8 cellular contexts compared by ENCODE assay signal in genomic region chr3:98521897-98522537, GRCh38. TPM values are rescaled to one million over a fixed set of nuclear protein-coding genes. Genes with fewer than 3 reads are reported as not detected.
DNase-seq lines count a peak whose midpoint lies in the region; ATAC-seq and TF ChIP-seq lines count a peak whose summit lies in the region.

No MANE protein-coding gene starts in this region.

- H3K9me3 ChIP-seq in right atrium auricular region, result no peaks in the 10 kb centered on the region

- H3K27ac ChIP-seq in right atrium auricular region, result peak overlapping the region; percentile 90 to 96
- peak overlapping the region; percentile 95 for H3K27ac ChIP-seq in rectal smooth muscle tissue (ENCODE audit: low read depth, low read length)

- H3K27me3 ChIP-seq in right atrium auricular region (no peaks in the 10 kb centered on the region), rectal smooth muscle tissue (ENCODE audit: control insufficient read depth, insufficient read depth, low read length) (no peaks in the 10 kb centered on the region)

- ATAC-seq in GM21423 (IDR thresholded peaks at IDR 0.05; ENCODE audit: unreplicated experiment), result peak; percentile 37
- ATAC-seq in SK-N-SH treated with all-trans-retinoic acid at 6 μM for 48 hours, result peak; percentile 76

- peaks cover 6% of the 10 kb centered on the region for H3K36me3 ChIP-seq in right atrium auricular region
- peaks cover 4% of the 10 kb centered on the region for H3K36me3 ChIP-seq in rectal smooth muscle tissue (ENCODE audit: control insufficient read depth, insufficient read depth, low read length)

- H3K4me1 ChIP-seq in right atrium auricular region, result peaks cover 0 to 16% of the 10 kb centered on the region in 2 donors
- H3K4me1 ChIP-seq in rectal smooth muscle tissue (ENCODE audit: control insufficient read depth, insufficient read depth, low read length), result peaks cover 10% of the 10 kb centered on the region

- H3K4me3 ChIP-seq in right atrium auricular region (peak overlapping the region; percentile 56 to 74), rectal smooth muscle tissue (ENCODE audit: low read length) (peak overlapping the region; percentile 88)

- peak; percentile 45 for DNase-seq in D341Med (ENCODE audit: low spot score)
- peak; percentile 78 for DNase-seq in HT-29 (ENCODE audit: low spot score)
- peak; percentile 68 for DNase-seq in amniotic stem cell (lab: John Stamatoyannopoulos, UW)
- peak; percentile 63 for DNase-seq in right atrium auricular region (ENCODE audit: low spot score)
- no peak for DNase-seq in GM19238 (ENCODE audit: insufficient read length, low spot score)

- no peak for TF ChIP-seq CTCF in right atrium auricular region (IDR thresholded peaks at IDR 0.05)

- peak overlapping the region; percentile 70 for H3K9ac ChIP-seq in rectal smooth muscle tissue (ENCODE audit: low read length)

TF ChIP-seq in SK-N-SH treated with all-trans-retinoic acid at 6 μM for 48 hours, 23 proteins besides CTCF, POLR2A, EP300 and RAD21:
- TF ChIP-seq ARNTL (CRISPR knock-in tag; IDR thresholded peaks at IDR 0.05; ENCODE audit: borderline replicate concordance, low read depth), result no peak
- TF ChIP-seq ZFP3 (CRISPR knock-in tag; IDR thresholded peaks at IDR 0.05), result no peak
- no peak for TF ChIP-seq GLIS3 (CRISPR knock-in tag; IDR thresholded peaks at IDR 0.05)
- TF ChIP-seq POU6F1 (CRISPR knock-in tag; IDR thresholded peaks at IDR 0.05; ENCODE audit: borderline replicate concordance, low read depth), result no peak
- TF ChIP-seq TOX (CRISPR knock-in tag; IDR thresholded peaks at IDR 0.05; ENCODE audit: borderline replicate concordance), result no peak

RNA-seq across cellular contexts. Expression of gene CLDND1, which starts 0.7 kb away (rescaled TPM):
- total RNA-seq in HT-29 (2014; rRNA removed; shearing (Covaris generic)), result 25.1 and 31.5 TPM in 2 replicates
- total RNA-seq in right atrium auricular region, result 100 to 1,000 TPM; 138 to 152 TPM

RNA-seq across cellular contexts. Expression of gene GPR15, which starts 9.8 kb away (rescaled TPM):
- total RNA-seq in HT-29 (2014; rRNA removed; shearing (Covaris generic)), result not detected in 2 replicates
- total RNA-seq in right atrium auricular region, result not detected

RNA-seq across cellular contexts. Expression of gene OR5K2, which starts 24.5 kb away (rescaled TPM):
- not detected in 2 replicates for total RNA-seq in HT-29 (2014; rRNA removed; shearing (Covaris generic))
- total RNA-seq in right atrium auricular region, result not detected

RNA-seq across cellular contexts. Expression of gene OR5K1, which starts 59.0 kb away (rescaled TPM):
- not detected in 2 replicates for total RNA-seq in HT-29 (2014; rRNA removed; shearing (Covaris generic))
- total RNA-seq in right atrium auricular region, result not detected
